In genomic region chr4:6470502-6471302, GRCh38 we compare ENCODE assay signal across 8 cellular contexts. TPM values are rescaled to one million over a fixed set of nuclear protein-coding genes. Genes with fewer than 3 reads are reported as not detected.
DNase-seq lines count a peak whose midpoint lies in the region; ATAC-seq and TF ChIP-seq lines count a peak whose summit lies in the region.

No MANE protein-coding gene starts in this region.

- TF ChIP-seq POLR2A in lower leg skin (IDR thresholded peaks at IDR 0.05) = no peak

- DNase-seq in ecto neural progenitor cell (ENCODE audit: low spot score) (peak; percentile 70), lower leg skin (ENCODE audit: low spot score in 2 of 2) (peak; percentile 15 to 82), substantia nigra (lab: John Stamatoyannopoulos, UW) (peak in 46 of 49 donors; percentile 26 to 88 (median 73)), NCI-H187 (lab: John Stamatoyannopoulos, UW) (no peak)
- DNase-seq in activated CD4-positive, CD25-positive, alpha-beta regulatory T cell (lab: John Stamatoyannopoulos, UW) = no peak

- ATAC-seq in HG03469 (IDR thresholded peaks at IDR 0.05; ENCODE audit: unreplicated experiment) = no peak

- H3K27ac ChIP-seq in substantia nigra (ENCODE audit: low read depth, low read length, poor library complexity, severe bottlenecking) = peak overlapping the region; percentile 94

- H3K4me3 ChIP-seq in lower leg skin (ENCODE audit: low read depth, poor library complexity, severe bottlenecking) = peak overlapping the region; percentile 18

- intact Hi-C loops in lower leg skin (cut with DNase I; ENCODE audit: low total_unique reads) = loop anchor here (1.0 kb wide), 1 partner anchor 22 kb away; no protein-coding TSS in a partner anchor

- H3K9me3 ChIP-seq in ES-I3 (ENCODE audit: control insufficient read depth, insufficient read depth, low read length) = no peaks in the 10 kb centered on the region

- no peak for TF ChIP-seq CTCF in lower leg skin (IDR thresholded peaks at IDR 0.05)

- H3K9ac ChIP-seq in ES-I3 (ENCODE audit: low read depth, low read length) = peak overlapping the region; percentile 69

- 0 to 1% methylated on average over 26 to 35 of the region's 85 CpGs for WGBS in lower leg skin, 2 donors

- peaks cover 5% of the 10 kb centered on the region; the same call in 1 of the 2 replicates for H3K4me1 ChIP-seq in ES-I3 (ENCODE audit: insufficient read depth, low read length)

- H3K36me3 ChIP-seq in ES-I3 (ENCODE audit: insufficient read depth, low read length) = no peaks in the 10 kb centered on the region

TF ChIP-seq in PFSK-1, 5 proteins besides CTCF, POLR2A, EP300 and RAD21:
- TF ChIP-seq POLR2AphosphoS5 (IDR thresholded peaks at IDR 0.05; ENCODE audit: low read depth, low read length) (no peak), TAF1 (IDR thresholded peaks at IDR 0.05; ENCODE audit: borderline replicate concordance, insufficient read depth, low read length) (no peak), FOXP2 (optimal IDR thresholded peaks at IDR 0.05; ENCODE audit: borderline replicate concordance, extremely low read depth, extremely low read length, insufficient read depth) (peak; percentile 35), SIN3A (IDR thresholded peaks at IDR 0.05; ENCODE audit: borderline replicate concordance, insufficient read depth, low read length) (no peak), REST (IDR thresholded peaks at IDR 0.05; ENCODE audit: insufficient read depth in 1 of 2, low read depth in 2 of 2, low read length in 2 of 2) (no peak)

RNA-seq across cellular contexts. Expression of gene PPP2R2C, which starts 1.7 kb away (rescaled TPM):
- polyA plus RNA-seq in PFSK-1 (2012; ENCODE audit: insufficient read length, low read depth) = not detected
- 10 to 100 TPM; 50.7 to 81.3 (median 62.0) TPM for total RNA-seq in lower leg skin

Comparison
In these comparisons a context has a peak if more than half of its experiments do, and no peak if none do; other contexts are left out.
1. DNase-seq: peak in ecto neural progenitor cell (single experiment), lower leg skin (2 of 2) and substantia nigra (46 of 49); none in activated CD4-positive, CD25-positive, alpha-beta regulatory T cell (0 of 4) and NCI-H187 (0 of 2).